Comparison of ENCODE assay signal across 9 cellular contexts in the genomic region with DNA sequence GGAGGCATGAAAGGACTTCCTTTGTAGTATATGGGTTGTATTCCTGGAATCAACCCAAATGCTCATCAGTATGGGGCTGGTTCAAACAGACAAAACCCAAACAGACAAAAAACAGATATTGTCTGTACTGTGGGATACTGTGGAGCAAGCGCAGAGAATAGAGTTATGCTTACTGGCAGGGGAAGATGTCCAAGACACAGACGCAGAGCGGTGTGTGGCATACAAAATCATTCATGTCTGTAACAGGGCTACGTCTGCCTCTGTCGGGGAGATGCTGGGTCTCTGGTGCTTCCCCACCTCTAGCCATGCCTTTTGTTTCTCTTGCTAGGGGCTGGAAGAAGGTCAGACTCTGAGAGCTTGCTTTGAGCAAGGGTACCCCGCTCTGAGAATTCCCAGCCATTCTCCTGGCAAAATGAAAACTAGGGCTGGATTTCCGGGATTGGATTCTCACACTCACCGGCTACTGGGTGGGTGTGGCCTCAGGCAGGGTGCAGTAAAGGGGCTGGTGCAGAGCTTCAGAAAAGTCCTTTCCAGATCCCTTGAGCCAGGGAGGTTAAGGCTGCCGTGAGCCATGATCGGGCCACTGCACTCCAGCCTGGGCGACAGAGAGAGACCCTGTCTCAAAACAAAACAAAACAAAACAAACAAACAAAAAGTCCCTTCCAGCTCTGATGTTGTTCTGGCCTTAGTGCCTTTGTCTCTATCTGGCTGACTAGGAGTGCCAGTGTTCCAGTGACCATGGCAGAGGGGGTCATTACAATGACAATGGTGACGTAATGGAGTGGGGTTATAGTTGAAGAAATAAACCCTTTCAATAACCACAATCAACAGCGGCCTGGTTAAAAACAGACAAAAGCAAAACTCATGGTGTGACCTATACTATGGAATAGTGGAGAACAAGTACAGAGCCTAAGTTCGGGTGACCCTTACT. TPM values are rescaled to one million over a fixed set of nuclear protein-coding genes. Genes with fewer than 3 reads are reported as not detected.
DNase-seq lines count a peak whose midpoint lies in the region; ATAC-seq lines count a peak whose summit lies in the region.
"Had no signal": no experiment of that assay in that cellular context is flagged by ENCODE, and none has a peak within 500 bp of the region (broad histone marks: within the 10 kb centered on the region; RNA-seq: fewer than 3 reads in every experiment).

No MANE protein-coding gene starts in this region.

- ATAC-seq in left ventricle myocardium superior (peak; percentile 79), HG03342 (IDR thresholded peaks at IDR 0.05; ENCODE audit: unreplicated experiment) (no peak), GM18870 (IDR thresholded peaks at IDR 0.05; ENCODE audit: unreplicated experiment) (no peak)

- DNase-seq in NCI-H2171 treated with DMSO at 0.1 percent for 48 hours (lab: John Stamatoyannopoulos, UW) (peak; percentile 20), NCI-H2171 (lab: John Stamatoyannopoulos, UW) (no peak), SK-N-DZ (ENCODE audit: low spot score) (peak; percentile 88), left ventricle myocardium superior (no peak), superior temporal gyrus (ENCODE audit: extremely low spot score) (peak; percentile 80), NOMO-1 treated with DMSO at 0.1 percent for 48 hours (lab: John Stamatoyannopoulos, UW; ENCODE audit: unreplicated experiment) (no peak)

- intact Hi-C loops in left ventricle myocardium superior (cut with micrococcal nuclease) = no loop called here

RNA-seq across cellular contexts. Expression of gene ABCC8, which starts 2.9 kb away (rescaled TPM):
- polyA plus RNA-seq in SK-N-DZ (2014; cell fraction: cytosol; rRNA removed) = 41.3 and 46.3 TPM in 2 replicates
- 473 and 813 TPM in 2 replicates for polyA plus RNA-seq in SK-N-DZ (2014; cell fraction: nucleus; rRNA removed)
- 2.1 TPM for total RNA-seq in left ventricle myocardium superior
- total RNA-seq: activated CD8-positive, alpha-beta memory T cell treated with anti-CD3 and anti-CD28 coated beads for 36 hours had no signal

Comparison
In these comparisons a context has a peak if more than half of its experiments do, and no peak if none do; other contexts are left out.
1. DNase-seq: peak in NCI-H2171 treated with DMSO at 0.1 percent for 48 hours (single experiment), SK-N-DZ (single experiment) and superior temporal gyrus (single experiment); none in NCI-H2171 (single experiment), left ventricle myocardium superior (single experiment) and NOMO-1 treated with DMSO at 0.1 percent for 48 hours (single experiment).